Comparison of ENCODE assay signal across 28 cellular contexts in the genomic region with DNA sequence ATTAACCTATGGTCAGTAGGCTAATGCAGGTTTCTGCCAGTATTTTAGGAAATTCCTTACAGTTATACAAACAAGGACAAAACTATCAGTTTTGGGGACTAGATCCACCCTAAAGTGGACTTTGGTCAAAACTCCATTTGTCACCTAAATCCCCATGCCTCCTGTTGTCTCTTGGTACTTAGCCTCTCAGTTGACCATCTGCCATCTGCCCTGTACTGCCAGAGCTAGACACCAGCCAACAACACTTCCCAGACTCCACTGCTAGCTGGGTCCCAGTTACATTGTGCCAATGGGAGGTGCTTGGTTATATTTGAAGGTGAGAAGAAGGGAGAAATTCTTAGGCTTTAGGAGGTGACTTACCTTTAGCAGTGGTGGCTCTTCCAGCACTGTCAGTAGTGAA. TPM values are rescaled to one million over a fixed set of nuclear protein-coding genes. Genes with fewer than 3 reads are reported as not detected.
"Had no signal": no experiment of that assay in that cellular context is flagged by ENCODE, and none has a peak within 500 bp of the region (broad histone marks: within the 10 kb centered on the region; RNA-seq: fewer than 3 reads in every experiment).

No MANE protein-coding gene starts in this region.

- H3K27ac ChIP-seq: brain microvascular endothelial cell, SK-N-MC, VCaP had no signal

- H3K36me3 ChIP-seq: brain microvascular endothelial cell had no signal

- DNase-seq: activated CD4-positive, alpha-beta memory T cell treated with anti-CD3 and anti-CD28 coated beads, Interleukin-2, amount 10 ng/mL, durations not matched to agents 7 days and 5 days; activated CD4-positive, alpha-beta T cell treated with anti-CD3 and anti-CD28 coated beads for 36 hours; activated CD4-positive, alpha-beta T cell treated with anti-CD3 and anti-CD28 coated beads, Interleukin-2, amount 50 U/mL, for 1 hour; activated gamma-delta T cell treated with Interleukin-2 at 50 U/mL for 16 hours; activated naive CD4-positive, alpha-beta T cell treated with anti-CD3 and anti-CD28 coated beads, Interleukin-2, amount 10 ng/mL, durations not matched to agents 7 days and 5 days; activated naive CD8-positive, alpha-beta T cell treated with anti-CD3 and anti-CD28 coated beads for 36 hours; activated T-cell treated with anti-CD3 and anti-CD28 coated beads for 4 hours; activated T-cell treated with anti-CD3 and anti-CD28 coated beads, Interleukin-2, amount 50 U/mL, for 48 hours; brain microvascular endothelial cell; cortex of kidney; NCI-H1048; NCI-H146; NCI-H187 treated with DMSO at 0.1 percent for 48 hours; NCI-H2081 treated with DMSO at 0.1 percent for 48 hours; NCI-H526 treated with DMSO at 0.1 percent for 48 hours; SIG-M5; T-cell; T-helper 2 cell; T1000 had no signal

- H3K27me3 ChIP-seq: brain microvascular endothelial cell had no signal

- H3K4me3 ChIP-seq: SK-N-MC had no signal

- FAIRE-seq: TTC549 had no signal

- ATAC-seq: activated CD4-positive, alpha-beta T cell treated with anti-CD3 and anti-CD28 coated beads for 36 hours; activated T-helper 17 cell treated with anti-CD3 and anti-CD28 coated beads, Interleukin-2, amount 50 U/mL, for 72 hours; T-cell had no signal

RNA-seq across cellular contexts. Expression of a gene that starts 53.6 kb away (rescaled TPM):
- total RNA-seq: activated CD4-positive, alpha-beta memory T cell treated with anti-CD3 and anti-CD28 coated beads, Interleukin-2, amount 10 ng/mL, durations not matched to agents 7 days and 5 days; activated CD4-positive, alpha-beta T cell treated with anti-CD3 and anti-CD28 coated beads for 36 hours; activated CD8-positive, alpha-beta memory T cell treated with anti-CD3 and anti-CD28 coated beads for 36 hours; activated naive CD8-positive, alpha-beta T cell treated with anti-CD3 and anti-CD28 coated beads for 36 hours; activated T-helper 17 cell treated with anti-CD3 and anti-CD28 coated beads, Interleukin-2, amount 50 U/mL, for 72 hours; cardiac septum; LHCN-M2; OCI-LY7; RPMI7951 had no signal
